1 cellular context compared by ENCODE assay signal in the genomic region with DNA sequence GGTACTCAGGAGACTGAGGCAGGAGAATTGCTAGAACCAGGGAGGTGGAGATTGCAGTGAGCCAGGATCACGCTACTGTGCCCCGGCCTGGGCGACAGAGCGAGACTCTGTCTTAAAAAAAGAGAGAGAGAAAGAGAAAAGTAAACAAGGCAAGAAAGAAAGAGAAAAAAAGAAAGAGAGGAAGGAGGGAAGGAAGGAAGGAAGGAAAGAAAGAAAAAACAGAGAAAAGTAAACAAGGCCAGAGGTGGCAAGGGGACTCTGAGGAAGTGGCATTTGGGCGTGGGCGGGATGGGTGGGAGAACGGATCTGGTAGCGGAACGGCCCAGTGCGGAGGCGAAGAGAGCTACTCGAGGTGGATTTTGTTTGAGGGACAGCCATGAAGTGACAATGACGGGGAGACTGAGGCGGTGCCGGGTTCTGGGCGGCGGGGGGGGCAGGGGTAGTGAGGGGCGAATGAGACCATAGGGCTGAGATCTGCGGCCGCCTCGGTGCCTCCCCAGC.
TF ChIP-seq lines count a peak whose summit lies in the region.

No MANE protein-coding gene starts in this region.

TF ChIP-seq in K562, 482 proteins besides CTCF, POLR2A, EP300 and RAD21 (continued from another document and continues in another):
- peak; percentile 85 for TF ChIP-seq ZBTB2 (IDR thresholded peaks at IDR 0.05)
- TF ChIP-seq FOXJ2 (tag; IDR thresholded peaks at IDR 0.05) = no peak
- TF ChIP-seq, protein P1, sequence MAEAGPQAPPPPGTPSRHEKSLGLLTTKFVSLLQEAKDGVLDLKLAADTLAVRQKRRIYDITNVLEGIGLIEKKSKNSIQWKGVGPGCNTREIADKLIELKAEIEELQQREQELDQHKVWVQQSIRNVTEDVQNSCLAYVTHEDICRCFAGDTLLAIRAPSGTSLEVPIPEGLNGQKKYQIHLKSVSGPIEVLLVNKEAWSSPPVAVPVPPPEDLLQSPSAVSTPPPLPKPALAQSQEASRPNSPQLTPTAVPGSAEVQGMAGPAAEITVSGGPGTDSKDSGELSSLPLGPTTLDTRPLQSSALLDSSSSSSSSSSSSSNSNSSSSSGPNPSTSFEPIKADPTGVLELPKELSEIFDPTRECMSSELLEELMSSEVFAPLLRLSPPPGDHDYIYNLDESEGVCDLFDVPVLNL (CRISPR knock-in tag; IDR thresholded peaks at IDR 0.05; ENCODE audit: low read depth) = no peak
- TF ChIP-seq HDAC6 (IDR thresholded peaks at IDR 0.05; ENCODE audit: low read depth, low read length) = no peak
- no peak for TF ChIP-seq ZSCAN29 (IDR thresholded peaks at IDR 0.05)
- TF ChIP-seq, protein P2, sequence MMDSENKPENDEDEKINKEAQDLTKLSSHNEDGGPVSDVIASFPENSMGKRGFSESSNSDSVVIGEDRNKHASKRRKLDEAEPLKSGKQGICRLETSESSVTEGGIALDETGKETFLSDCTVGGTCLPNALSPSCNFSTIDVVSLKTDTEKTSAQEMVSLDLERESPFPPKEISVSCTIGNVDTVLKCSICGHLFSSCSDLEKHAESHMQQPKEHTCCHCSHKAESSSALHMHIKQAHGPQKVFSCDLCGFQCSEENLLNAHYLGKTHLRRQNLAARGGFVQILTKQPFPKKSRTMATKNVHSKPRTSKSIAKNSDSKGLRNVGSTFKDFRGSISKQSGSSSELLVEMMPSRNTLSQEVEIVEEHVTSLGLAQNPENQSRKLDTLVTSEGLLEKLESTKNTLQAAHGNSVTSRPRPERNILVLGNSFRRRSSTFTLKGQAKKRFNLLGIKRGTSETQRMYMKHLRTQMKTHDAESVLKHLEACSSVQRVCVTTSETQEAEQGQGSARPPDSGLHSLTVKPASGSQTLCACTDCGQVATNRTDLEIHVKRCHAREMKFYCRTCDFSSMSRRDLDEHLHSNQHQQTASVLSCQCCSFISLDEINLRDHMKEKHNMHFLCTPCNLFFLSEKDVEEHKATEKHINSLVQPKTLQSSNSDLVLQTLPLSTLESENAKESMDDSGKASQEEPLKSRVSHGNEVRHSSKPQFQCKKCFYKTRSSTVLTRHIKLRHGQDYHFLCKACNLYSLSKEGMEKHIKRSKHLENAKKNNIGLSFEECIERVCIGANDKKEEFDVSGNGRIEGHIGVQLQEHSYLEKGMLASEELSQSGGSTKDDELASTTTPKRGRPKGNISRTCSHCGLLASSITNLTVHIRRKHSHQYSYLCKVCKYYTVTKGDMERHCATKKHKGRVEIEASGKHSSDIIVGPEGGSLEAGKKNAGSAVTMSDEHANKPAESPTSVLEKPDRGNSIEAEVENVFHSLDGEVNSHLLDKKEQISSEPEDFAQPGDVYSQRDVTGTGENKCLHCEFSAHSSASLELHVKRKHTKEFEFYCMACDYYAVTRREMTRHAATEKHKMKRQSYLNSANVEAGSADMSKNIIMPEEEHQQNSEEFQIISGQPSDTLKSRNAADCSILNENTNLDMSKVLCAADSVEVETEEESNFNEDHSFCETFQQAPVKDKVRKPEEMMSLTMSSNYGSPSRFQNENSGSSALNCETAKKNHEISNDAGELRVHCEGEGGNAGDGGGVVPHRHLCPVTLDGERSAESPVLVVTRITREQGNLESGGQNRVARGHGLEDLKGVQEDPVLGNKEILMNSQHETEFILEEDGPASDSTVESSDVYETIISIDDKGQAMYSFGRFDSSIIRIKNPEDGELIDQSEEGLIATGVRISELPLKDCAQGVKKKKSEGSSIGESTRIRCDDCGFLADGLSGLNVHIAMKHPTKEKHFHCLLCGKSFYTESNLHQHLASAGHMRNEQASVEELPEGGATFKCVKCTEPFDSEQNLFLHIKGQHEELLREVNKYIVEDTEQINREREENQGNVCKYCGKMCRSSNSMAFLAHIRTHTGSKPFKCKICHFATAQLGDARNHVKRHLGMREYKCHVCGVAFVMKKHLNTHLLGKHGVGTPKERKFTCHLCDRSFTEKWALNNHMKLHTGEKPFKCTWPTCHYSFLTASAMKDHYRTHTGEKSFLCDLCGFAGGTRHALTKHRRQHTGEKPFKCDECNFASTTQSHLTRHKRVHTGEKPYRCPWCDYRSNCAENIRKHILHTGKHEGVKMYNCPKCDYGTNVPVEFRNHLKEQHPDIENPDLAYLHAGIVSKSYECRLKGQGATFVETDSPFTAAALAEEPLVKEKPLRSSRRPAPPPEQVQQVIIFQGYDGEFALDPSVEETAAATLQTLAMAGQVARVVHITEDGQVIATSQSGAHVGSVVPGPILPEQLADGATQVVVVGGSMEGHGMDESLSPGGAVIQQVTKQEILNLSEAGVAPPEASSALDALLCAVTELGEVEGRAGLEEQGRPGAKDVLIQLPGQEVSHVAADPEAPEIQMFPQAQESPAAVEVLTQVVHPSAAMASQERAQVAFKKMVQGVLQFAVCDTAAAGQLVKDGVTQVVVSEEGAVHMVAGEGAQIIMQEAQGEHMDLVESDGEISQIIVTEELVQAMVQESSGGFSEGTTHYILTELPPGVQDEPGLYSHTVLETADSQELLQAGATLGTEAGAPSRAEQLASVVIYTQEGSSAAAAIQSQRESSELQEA (IDR thresholded peaks at IDR 0.05; ENCODE audit: low read depth) = 0 out of 2 replicates have a peak, but pooled peaks have one; percentile 15
- TF ChIP-seq DMBX1 (CRISPR knock-in tag; IDR thresholded peaks at IDR 0.05; ENCODE audit: borderline replicate concordance) = no peak
- peak; percentile 16; the same call in 1 of the 2 replicates for TF ChIP-seq ZBTB40 (IDR thresholded peaks at IDR 0.05)
- no peak for TF ChIP-seq ZBTB40 (CRISPR knock-in tag; IDR thresholded peaks at IDR 0.05)
- TF ChIP-seq PHF20 (IDR thresholded peaks at IDR 0.05; ENCODE audit: partially characterized antibody) = peak; percentile 13
- TF ChIP-seq, protein P3, sequence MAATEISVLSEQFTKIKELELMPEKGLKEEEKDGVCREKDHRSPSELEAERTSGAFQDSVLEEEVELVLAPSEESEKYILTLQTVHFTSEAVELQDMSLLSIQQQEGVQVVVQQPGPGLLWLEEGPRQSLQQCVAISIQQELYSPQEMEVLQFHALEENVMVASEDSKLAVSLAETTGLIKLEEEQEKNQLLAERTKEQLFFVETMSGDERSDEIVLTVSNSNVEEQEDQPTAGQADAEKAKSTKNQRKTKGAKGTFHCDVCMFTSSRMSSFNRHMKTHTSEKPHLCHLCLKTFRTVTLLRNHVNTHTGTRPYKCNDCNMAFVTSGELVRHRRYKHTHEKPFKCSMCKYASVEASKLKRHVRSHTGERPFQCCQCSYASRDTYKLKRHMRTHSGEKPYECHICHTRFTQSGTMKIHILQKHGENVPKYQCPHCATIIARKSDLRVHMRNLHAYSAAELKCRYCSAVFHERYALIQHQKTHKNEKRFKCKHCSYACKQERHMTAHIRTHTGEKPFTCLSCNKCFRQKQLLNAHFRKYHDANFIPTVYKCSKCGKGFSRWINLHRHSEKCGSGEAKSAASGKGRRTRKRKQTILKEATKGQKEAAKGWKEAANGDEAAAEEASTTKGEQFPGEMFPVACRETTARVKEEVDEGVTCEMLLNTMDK (IDR thresholded peaks at IDR 0.05; ENCODE audit: borderline replicate concordance, insufficient read depth, low read depth, low read length, poor library complexity, severe bottlenecking) = no peak
- TF ChIP-seq CREB3 (tag; conservative IDR thresholded peaks at IDR 0.05; ENCODE audit: low read depth) = no peak
- no peak for TF ChIP-seq TCF3 (CRISPR knock-in tag; IDR thresholded peaks at IDR 0.05)
- TF ChIP-seq, protein P4, sequence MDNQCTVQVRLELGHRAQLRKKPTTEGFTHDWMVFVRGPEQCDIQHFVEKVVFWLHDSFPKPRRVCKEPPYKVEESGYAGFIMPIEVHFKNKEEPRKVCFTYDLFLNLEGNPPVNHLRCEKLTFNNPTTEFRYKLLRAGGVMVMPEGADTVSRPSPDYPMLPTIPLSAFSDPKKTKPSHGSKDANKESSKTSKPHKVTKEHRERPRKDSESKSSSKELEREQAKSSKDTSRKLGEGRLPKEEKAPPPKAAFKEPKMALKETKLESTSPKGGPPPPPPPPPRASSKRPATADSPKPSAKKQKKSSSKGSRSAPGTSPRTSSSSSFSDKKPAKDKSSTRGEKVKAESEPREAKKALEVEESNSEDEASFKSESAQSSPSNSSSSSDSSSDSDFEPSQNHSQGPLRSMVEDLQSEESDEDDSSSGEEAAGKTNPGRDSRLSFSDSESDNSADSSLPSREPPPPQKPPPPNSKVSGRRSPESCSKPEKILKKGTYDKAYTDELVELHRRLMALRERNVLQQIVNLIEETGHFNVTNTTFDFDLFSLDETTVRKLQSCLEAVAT (IDR thresholded peaks at IDR 0.05) = peak; percentile 71 to 73; a peak in 3 of 4 replicates
- TF ChIP-seq FOS (IDR thresholded peaks at IDR 0.05; ENCODE audit: extremely low read depth, insufficient read length) = no peak
- no peak for TF ChIP-seq CREM (IDR thresholded peaks at IDR 0.05; ENCODE audit: low read depth)
- no peak for TF ChIP-seq FOXM1 (IDR thresholded peaks at IDR 0.05; ENCODE audit: low read depth)
- no peak for TF ChIP-seq FOXM1 (CRISPR knock-in tag; IDR thresholded peaks at IDR 0.05; ENCODE audit: low read depth)
- TF ChIP-seq MAX (CRISPR knock-in tag; IDR thresholded peaks at IDR 0.05) = no peak
- TF ChIP-seq ELF1 (tag; IDR thresholded peaks at IDR 0.05) = no peak
